ENCODE assay signal across 8 cellular contexts in the genomic region with DNA sequence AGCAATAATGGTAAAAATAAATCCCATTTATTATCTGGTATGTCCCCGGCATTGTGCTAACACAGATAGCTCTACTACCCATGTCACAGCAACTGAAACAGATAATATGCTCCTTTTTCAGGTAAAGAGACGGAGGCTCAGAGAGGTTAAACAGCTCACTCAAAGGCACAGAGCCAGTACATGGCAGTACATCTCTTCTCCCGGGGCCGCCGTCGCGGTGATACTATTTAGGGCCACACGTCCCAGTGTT. TPM values are rescaled to one million over a fixed set of nuclear protein-coding genes. Genes with fewer than 3 reads are reported as not detected.
A peak's percentile ranks its signal among the peaks of the same experiment; 100 is the strongest.
DNase-seq lines count a peak whose midpoint lies in the region; ATAC-seq and TF ChIP-seq lines count a peak whose summit lies in the region.

No MANE protein-coding gene starts in this region.

- H4K20me1 ChIP-seq in GM23338 (replicated peaks; ENCODE audit: insufficient read depth), result no peaks in the 10 kb centered on the region

- TF ChIP-seq POLR2A in transverse colon (IDR thresholded peaks at IDR 0.05), result no peak

- in situ Hi-C loops in transverse colon (cut with MboI; ENCODE audit: low pct_ligation_motif_present in 1 of 4, low pct_unique_long_range_greater_than_20kb in 1 of 4, low sequenced_read_pairs in 3 of 4), result no loop called here

- DNase-seq in AG04449 (ENCODE audit: low read depth, low spot score), result no peak
- DNase-seq in GM23338 (ENCODE audit: low spot score), result no peak
- DNase-seq in activated CD8-positive, alpha-beta T cell treated with anti-CD3 and anti-CD28 coated beads, Interleukin-2, amount 10 ng/mL, durations not matched to agents 7 days and 5 days, result no peak
- DNase-seq in kidney epithelial cell (ENCODE audit: low read depth), result no peak
- no peak for DNase-seq in transverse colon
- DNase-seq in GM10266 (ENCODE audit: extremely low spot score), result no peak

- H2AFZ ChIP-seq in GM23338, result peak overlapping the region; percentile 23

- no peak overlapping the region for H3K27ac ChIP-seq in GM23338 (ENCODE audit: low read depth)
- peak overlapping the region; percentile 94 to 97 (median 95) for H3K27ac ChIP-seq in transverse colon

- CTCF ChIA-PET in AG04449 (lab: Yijun Ruan, JAX), result interaction anchor here (0.8 to 1.0 kb wide), 2 partner anchors 38 to 73 kb away, joined by 3 read pairs; no protein-coding TSS in a partner anchor
- CTCF ChIA-PET in activated CD8-positive, alpha-beta T cell treated with anti-CD3 and anti-CD28 coated beads, Interleukin-2, amount 10 ng/mL, durations not matched to agents 7 days and 5 days (lab: Charles Lee), result no interaction called here

- peak overlapping the region; percentile 89 for H3K4me3 Mint-ChIP-seq in GM23338
- peak overlapping the region; percentile 84 for H3K4me3 Mint-ChIP-seq in activated CD8-positive, alpha-beta T cell treated with anti-CD3 and anti-CD28 coated beads, Interleukin-2, amount 10 ng/mL, durations not matched to agents 7 days and 5 days

- H3K36me3 Mint-ChIP-seq in GM23338 (ENCODE audit: low read depth), result peaks cover 5% of the 10 kb centered on the region; the same call in 2 of the 3 replicates
- H3K36me3 Mint-ChIP-seq in activated CD8-positive, alpha-beta T cell treated with anti-CD3 and anti-CD28 coated beads, Interleukin-2, amount 10 ng/mL, durations not matched to agents 7 days and 5 days (ENCODE audit: low read depth), result peaks cover 56% of the 10 kb centered on the region

- peak overlapping the region; percentile 92 for H3K4me2 ChIP-seq in GM23338

- H3K79me2 ChIP-seq in GM23338 (replicated peaks; ENCODE audit: insufficient read depth), result peaks cover 29% of the 10 kb centered on the region

- peaks cover 52% of the 10 kb centered on the region for H3K4me1 ChIP-seq in GM23338 (ENCODE audit: insufficient read depth)
- H3K4me1 ChIP-seq in transverse colon, result peaks cover 0 to 23% (median 12%) of the 10 kb centered on the region in 4 donors

- WGBS in transverse colon (ENCODE audit: low coverage in 1 of 2), 2 donors, result 6 to 17% methylated on average over 2 to 8 of the region's 8 CpGs

- H3K27me3 Mint-ChIP-seq in GM23338 (ENCODE audit: insufficient read depth, low read depth, poor library complexity), result peaks cover 3% of the 10 kb centered on the region
- H3K27me3 Mint-ChIP-seq in activated CD8-positive, alpha-beta T cell treated with anti-CD3 and anti-CD28 coated beads, Interleukin-2, amount 10 ng/mL, durations not matched to agents 7 days and 5 days (ENCODE audit: low read depth), result peaks cover 8% of the 10 kb centered on the region

- ATAC-seq in GM23338 (peak; percentile 11; the same call in 1 of the 3 replicates), GM18868 (IDR thresholded peaks at IDR 0.05; ENCODE audit: unreplicated experiment) (no peak), HG02623 (IDR thresholded peaks at IDR 0.05; ENCODE audit: unreplicated experiment) (no peak)
- ATAC-seq in activated CD8-positive, alpha-beta T cell treated with anti-CD3 and anti-CD28 coated beads, Interleukin-2, amount 10 ng/mL, durations not matched to agents 7 days and 5 days, result no peak

- H3K27me3 ChIP-seq in GM23338 (ENCODE audit: insufficient read depth) (0 out of 2 replicates have a peak, but pooled peaks cover 3% of the 10 kb centered on the region), kidney epithelial cell (ENCODE audit: control insufficient read depth, insufficient read depth, low read length) (no peaks in the 10 kb centered on the region), transverse colon (no peaks in the 10 kb centered on the region)

- TF ChIP-seq EP300 in transverse colon (IDR thresholded peaks at IDR 0.05; ENCODE audit: low read depth), result no peak

- peaks cover 50% of the 10 kb centered on the region for H3K4me1 Mint-ChIP-seq in GM23338
- H3K4me1 Mint-ChIP-seq in activated CD8-positive, alpha-beta T cell treated with anti-CD3 and anti-CD28 coated beads, Interleukin-2, amount 10 ng/mL, durations not matched to agents 7 days and 5 days (ENCODE audit: low read depth), result peaks cover 63% of the 10 kb centered on the region

- peak overlapping the region; percentile 92 for H3K4me3 ChIP-seq in AG04449 (ENCODE audit: low read depth, low read length)
- peak overlapping the region; percentile 82 for H3K4me3 ChIP-seq in GM23338
- H3K4me3 ChIP-seq in kidney epithelial cell (ENCODE audit: low read depth, low read length), result peak overlapping the region; percentile 89
- peak overlapping the region; percentile 58 to 95 (median 82) for H3K4me3 ChIP-seq in transverse colon

- POLR2A ChIA-PET in AG04449 (lab: Yijun Ruan, JAX), result no interaction called here
- POLR2A ChIA-PET in activated CD8-positive, alpha-beta T cell treated with anti-CD3 and anti-CD28 coated beads, Interleukin-2, amount 10 ng/mL, durations not matched to agents 7 days and 5 days (lab: Charles Lee), result interaction anchor here (0.6 to 2.0 kb wide), 6 partner anchors 21 to 134 kb away, joined by 3 to 13 read pairs (median 3); no protein-coding TSS in a partner anchor

- peaks cover 3% of the 10 kb centered on the region; the same call in 1 of the 3 replicates for H3K9me3 Mint-ChIP-seq in GM23338
- no peaks in the 10 kb centered on the region for H3K9me3 Mint-ChIP-seq in activated CD8-positive, alpha-beta T cell treated with anti-CD3 and anti-CD28 coated beads, Interleukin-2, amount 10 ng/mL, durations not matched to agents 7 days and 5 days (ENCODE audit: insufficient read depth)

- intact Hi-C loops in transverse colon (cut with DNase I; ENCODE audit: low total_unique reads), result no loop called here

- no peaks in the 10 kb centered on the region for H3K9me3 ChIP-seq in transverse colon

- H3K9me2 ChIP-seq in GM23338 (ENCODE audit: insufficient read depth), result no peaks in the 10 kb centered on the region

- H3K27ac Mint-ChIP-seq in GM23338, result peak overlapping the region; percentile 98
- peak overlapping the region; percentile 90 for H3K27ac Mint-ChIP-seq in activated CD8-positive, alpha-beta T cell treated with anti-CD3 and anti-CD28 coated beads, Interleukin-2, amount 10 ng/mL, durations not matched to agents 7 days and 5 days

- H3K36me3 ChIP-seq in GM23338 (ENCODE audit: insufficient read depth), result no peaks in the 10 kb centered on the region
- no peaks in the 10 kb centered on the region for H3K36me3 ChIP-seq in kidney epithelial cell (ENCODE audit: control insufficient read depth, insufficient read depth, low read length)
- no peaks in the 10 kb centered on the region for H3K36me3 ChIP-seq in transverse colon

- peaks cover 3% of the 10 kb centered on the region; the same call in 1 of the 2 replicates for H3F3A ChIP-seq in GM23338 (replicated peaks; ENCODE audit: low read depth)

- TF ChIP-seq CTCF in AG04449 (IDR thresholded peaks at IDR 0.05; ENCODE audit: insufficient read depth, low read length, missing control alignments), result no peak
- TF ChIP-seq CTCF in GM23338 (conservative IDR thresholded peaks at IDR 0.05; ENCODE audit: low read depth in 2 of 2), result no peak
- no peak for TF ChIP-seq CTCF in kidney epithelial cell (IDR thresholded peaks at IDR 0.05; ENCODE audit: insufficient read depth, low read length, poor library complexity, severe bottlenecking)
- TF ChIP-seq CTCF in transverse colon (IDR thresholded peaks at IDR 0.05), result peak in 1 of 5 experiments; percentile 5
- no peak for TF ChIP-seq CTCF in GM10266 (IDR thresholded peaks at IDR 0.05; ENCODE audit: control insufficient read depth, insufficient read depth, low read depth, missing control alignments)

TF ChIP-seq in GM23338, 12 proteins besides CTCF, POLR2A, EP300 and RAD21 (continues in another document):
- TF ChIP-seq, protein P1, sequence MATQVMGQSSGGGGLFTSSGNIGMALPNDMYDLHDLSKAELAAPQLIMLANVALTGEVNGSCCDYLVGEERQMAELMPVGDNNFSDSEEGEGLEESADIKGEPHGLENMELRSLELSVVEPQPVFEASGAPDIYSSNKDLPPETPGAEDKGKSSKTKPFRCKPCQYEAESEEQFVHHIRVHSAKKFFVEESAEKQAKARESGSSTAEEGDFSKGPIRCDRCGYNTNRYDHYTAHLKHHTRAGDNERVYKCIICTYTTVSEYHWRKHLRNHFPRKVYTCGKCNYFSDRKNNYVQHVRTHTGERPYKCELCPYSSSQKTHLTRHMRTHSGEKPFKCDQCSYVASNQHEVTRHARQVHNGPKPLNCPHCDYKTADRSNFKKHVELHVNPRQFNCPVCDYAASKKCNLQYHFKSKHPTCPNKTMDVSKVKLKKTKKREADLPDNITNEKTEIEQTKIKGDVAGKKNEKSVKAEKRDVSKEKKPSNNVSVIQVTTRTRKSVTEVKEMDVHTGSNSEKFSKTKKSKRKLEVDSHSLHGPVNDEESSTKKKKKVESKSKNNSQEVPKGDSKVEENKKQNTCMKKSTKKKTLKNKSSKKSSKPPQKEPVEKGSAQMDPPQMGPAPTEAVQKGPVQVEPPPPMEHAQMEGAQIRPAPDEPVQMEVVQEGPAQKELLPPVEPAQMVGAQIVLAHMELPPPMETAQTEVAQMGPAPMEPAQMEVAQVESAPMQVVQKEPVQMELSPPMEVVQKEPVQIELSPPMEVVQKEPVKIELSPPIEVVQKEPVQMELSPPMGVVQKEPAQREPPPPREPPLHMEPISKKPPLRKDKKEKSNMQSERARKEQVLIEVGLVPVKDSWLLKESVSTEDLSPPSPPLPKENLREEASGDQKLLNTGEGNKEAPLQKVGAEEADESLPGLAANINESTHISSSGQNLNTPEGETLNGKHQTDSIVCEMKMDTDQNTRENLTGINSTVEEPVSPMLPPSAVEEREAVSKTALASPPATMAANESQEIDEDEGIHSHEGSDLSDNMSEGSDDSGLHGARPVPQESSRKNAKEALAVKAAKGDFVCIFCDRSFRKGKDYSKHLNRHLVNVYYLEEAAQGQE (IDR thresholded peaks at IDR 0.05; ENCODE audit: unreplicated experiment), result no peak
- TF ChIP-seq ZNF331 (CRISPR knock-in tag; IDR thresholded peaks at IDR 0.05; ENCODE audit: low read depth) (no peak), EZH2phosphoT487 (IDR thresholded peaks at IDR 0.05; ENCODE audit: unreplicated experiment) (no peak), STAT1 (IDR thresholded peaks at IDR 0.05; ENCODE audit: unreplicated experiment) (no peak)

RNA-seq across cellular contexts. Expression of a gene that starts 0.7 kb away (rescaled TPM):
- 25.6 and 26.5 TPM in 2 replicates for total RNA-seq in GM23338 (2014; rRNA removed; shearing (Covaris generic))
- 42.0 and 53.7 TPM in 2 replicates for polyA plus RNA-seq in GM23338 (2016; fragmentation: Nextera tagmentation; extraction: Ambion mirVana)
- 10 to 100 TPM; 46.1 to 47.2 TPM for total RNA-seq in activated CD8-positive, alpha-beta T cell treated with anti-CD3 and anti-CD28 coated beads, Interleukin-2, amount 10 ng/mL, durations not matched to agents 7 days and 5 days
- 7.7 and 11.8 TPM in 2 replicates for total RNA-seq in kidney epithelial cell
- 10 to 100 TPM in 2 of 4 donors, 1 to 10 TPM in 2; 4.8 to 49.4 (median 11.4) TPM for total RNA-seq in transverse colon
